8 cellular contexts compared by ENCODE assay signal in genomic region chr15:40439461-40440299, GRCh38. TPM values are rescaled to one million over a fixed set of nuclear protein-coding genes. Genes with fewer than 3 reads are reported as not detected.
A peak's percentile ranks its signal among the peaks of the same experiment; 100 is the strongest.
DNase-seq lines count a peak whose midpoint lies in the region; ATAC-seq and TF ChIP-seq lines count a peak whose summit lies in the region.

No MANE protein-coding gene starts in this region.

- H3K4me1 Mint-ChIP-seq in CD8-positive, alpha-beta T cell (ENCODE audit: low read depth), result peaks cover 55% of the 10 kb centered on the region

- no peaks in the 10 kb centered on the region for H3K9me3 ChIP-seq in CD8-positive, alpha-beta T cell (ENCODE audit: low read length)
- H3K9me3 ChIP-seq in mucosa of rectum (ENCODE audit: control insufficient read depth in 2 of 2, low read length in 2 of 2), result no peaks in the 10 kb centered on the region
- no peaks in the 10 kb centered on the region for H3K9me3 ChIP-seq in upper lobe of right lung

- no peaks in the 10 kb centered on the region for H3K36me3 ChIP-seq in CD8-positive, alpha-beta T cell (ENCODE audit: insufficient read depth, low read length)
- no peaks in the 10 kb centered on the region for H3K36me3 ChIP-seq in mucosa of rectum (ENCODE audit: control insufficient read depth in 2 of 2, insufficient read depth in 2 of 2, low read length in 2 of 2)
- H3K36me3 ChIP-seq in upper lobe of right lung, result no peaks in the 10 kb centered on the region

- no peak for ATAC-seq in CD8-positive, alpha-beta T cell
- peak; percentile 20 for ATAC-seq in upper lobe of right lung

- H3K9me3 Mint-ChIP-seq in CD8-positive, alpha-beta T cell, result no peaks in the 10 kb centered on the region

- H3K27me3 ChIP-seq in CD8-positive, alpha-beta T cell (ENCODE audit: insufficient read depth, low read length), result peaks cover 13% of the 10 kb centered on the region
- H3K27me3 ChIP-seq in mucosa of rectum (ENCODE audit: control insufficient read depth in 2 of 2, insufficient read depth in 2 of 2, low read length in 2 of 2) (peaks cover 8% of the 10 kb centered on the region in 2 donors), upper lobe of right lung (peaks cover 30% of the 10 kb centered on the region)

- intact Hi-C loops in CD8-positive, alpha-beta T cell (cut with DNase I, micrococcal nuclease), result loop anchor here (1.0 to 10.0 kb wide), 6 partner anchors 31 to 655 kb away; partner anchors contain the start of genes CCDC32 (in 2 of the 2), CHST14 (in 1 of the 2), FSIP1 (in 1 of the 2) and SRP14 (in 1 of the 2)
- intact Hi-C loops in upper lobe of right lung (cut with DNase I), result no loop called here

- POLR2A ChIA-PET in CD8-positive, alpha-beta T cell (lab: Charles Lee), result interaction anchor here (0.6 to 2.9 kb wide), 8 partner anchors 11 to 131 kb away, joined by 3 to 11 read pairs (median 4); partner anchors contain the start of genes CCDC32 and RPUSD2

- peaks cover 58% of the 10 kb centered on the region for H3K4me1 ChIP-seq in CD8-positive, alpha-beta T cell (ENCODE audit: insufficient read depth, low read length)
- H3K4me1 ChIP-seq in mucosa of rectum (ENCODE audit: control insufficient read depth in 2 of 2, insufficient read depth in 2 of 2, low read length in 2 of 2) (peaks cover 31 to 32% of the 10 kb centered on the region in 2 donors), upper lobe of right lung (peaks cover 45% of the 10 kb centered on the region)

- H3K27ac ChIP-seq in CD8-positive, alpha-beta T cell (ENCODE audit: low read depth, low read length), result no peak overlapping the region
- H3K27ac ChIP-seq in mucosa of rectum (ENCODE audit: low read depth in 2 of 2, low read length in 2 of 2) (peak overlapping the region in 1 of 2 donors; percentile 9), upper lobe of right lung (peak overlapping the region; percentile 11)

- H3K27me3 Mint-ChIP-seq in CD8-positive, alpha-beta T cell (ENCODE audit: low read depth), result peaks cover 12% of the 10 kb centered on the region

- TF ChIP-seq CTCF in CD8-positive, alpha-beta T cell (IDR thresholded peaks at IDR 0.05), result no peak
- TF ChIP-seq CTCF in HFF-Myc (IDR thresholded peaks at IDR 0.05; ENCODE audit: low read depth, low read length, missing control alignments) (no peak), WI38 (IDR thresholded peaks at IDR 0.05; ENCODE audit: low read depth, low read length) (no peak), upper lobe of right lung (IDR thresholded peaks at IDR 0.05) (no peak)

- no peaks in the 10 kb centered on the region for H3K36me3 Mint-ChIP-seq in CD8-positive, alpha-beta T cell

- peak overlapping the region; percentile 60 for H3K4me3 ChIP-seq in CD8-positive, alpha-beta T cell (ENCODE audit: low read depth, low read length)
- peak overlapping the region; percentile 61 for H3K4me3 ChIP-seq in HFF-Myc (replicated peaks; ENCODE audit: low read depth, low read length)
- peak overlapping the region; percentile 50 for H3K4me3 ChIP-seq in WI38 (ENCODE audit: low read depth, low read length)
- peak overlapping the region; percentile 62 to 76 for H3K4me3 ChIP-seq in mucosa of rectum (ENCODE audit: low read length in 2 of 2)
- H3K4me3 ChIP-seq in upper lobe of right lung, result peak overlapping the region; percentile 58

- peak overlapping the region; percentile 60 to 68 for H3K9ac ChIP-seq in mucosa of rectum (ENCODE audit: low read depth in 1 of 2, low read length in 2 of 2)

- CTCF ChIA-PET in CD8-positive, alpha-beta T cell (lab: Charles Lee), result interaction anchor here (0.6 to 2.0 kb wide), 12 partner anchors 10 to 150 kb away, joined by 3 to 9 read pairs (median 4); partner anchors contain the start of genes CHST14, IVD and KNSTRN

- H3K27ac Mint-ChIP-seq in CD8-positive, alpha-beta T cell, result peak overlapping the region; percentile 62

- peak in 1 of 7 experiments; percentile 56 for DNase-seq in CD8-positive, alpha-beta T cell
- DNase-seq in HFF-Myc (ENCODE audit: extremely low read depth, low read depth) (no peak), epidermal melanocyte (ENCODE audit: insufficient read length, low spot score) (peak; percentile 22), upper lobe of right lung (peak; percentile 80), NCI-H128 (lab: John Stamatoyannopoulos, UW; ENCODE audit: unreplicated experiment) (no peak), NCI-H187 treated with DMSO at 0.1 percent for 48 hours (lab: John Stamatoyannopoulos, UW) (no peak)

- H3K4me3 Mint-ChIP-seq in CD8-positive, alpha-beta T cell, result peak overlapping the region; percentile 88

RNA-seq across cellular contexts. Expression of gene BAHD1, which starts 1.1 kb away (rescaled TPM):
- total RNA-seq in CD8-positive, alpha-beta T cell, result 10 to 100 TPM; 22.2 to 23.7 TPM
- total RNA-seq in upper lobe of right lung, result 29.8 TPM

RNA-seq across cellular contexts. Expression of gene CHST14, which starts 31.1 kb away (rescaled TPM):
- total RNA-seq in CD8-positive, alpha-beta T cell, result 1 to 10 TPM; 3.7 to 4.1 TPM
- 14.1 TPM for total RNA-seq in upper lobe of right lung

RNA-seq across cellular contexts. Expression of gene IVD, which starts 34.1 kb away (rescaled TPM):
- 10 to 100 TPM; 46.6 to 54.9 TPM for total RNA-seq in CD8-positive, alpha-beta T cell
- 115 TPM for total RNA-seq in upper lobe of right lung

RNA-seq across cellular contexts. Expression of gene KNSTRN, which starts 57.2 kb away (rescaled TPM):
- 1 to 10 TPM; 3.8 to 5.4 TPM for total RNA-seq in CD8-positive, alpha-beta T cell
- total RNA-seq in upper lobe of right lung, result 18.1 TPM

Comparison
In these comparisons a context has a peak if more than half of its experiments do, and no peak if none do; other contexts are left out.
1. DNase-seq: peak in epidermal melanocyte (single experiment) and upper lobe of right lung (single experiment); none in HFF-Myc (single experiment), NCI-H128 (single experiment) and NCI-H187 treated with DMSO at 0.1 percent for 48 hours (single experiment).
2. Peak in every context shown above with its lines, with median percentiles within 50 percentile points of each other: H3K4me3 ChIP-seq.